Comparison of ENCODE assay signal across 1 cellular context in the genomic region with DNA sequence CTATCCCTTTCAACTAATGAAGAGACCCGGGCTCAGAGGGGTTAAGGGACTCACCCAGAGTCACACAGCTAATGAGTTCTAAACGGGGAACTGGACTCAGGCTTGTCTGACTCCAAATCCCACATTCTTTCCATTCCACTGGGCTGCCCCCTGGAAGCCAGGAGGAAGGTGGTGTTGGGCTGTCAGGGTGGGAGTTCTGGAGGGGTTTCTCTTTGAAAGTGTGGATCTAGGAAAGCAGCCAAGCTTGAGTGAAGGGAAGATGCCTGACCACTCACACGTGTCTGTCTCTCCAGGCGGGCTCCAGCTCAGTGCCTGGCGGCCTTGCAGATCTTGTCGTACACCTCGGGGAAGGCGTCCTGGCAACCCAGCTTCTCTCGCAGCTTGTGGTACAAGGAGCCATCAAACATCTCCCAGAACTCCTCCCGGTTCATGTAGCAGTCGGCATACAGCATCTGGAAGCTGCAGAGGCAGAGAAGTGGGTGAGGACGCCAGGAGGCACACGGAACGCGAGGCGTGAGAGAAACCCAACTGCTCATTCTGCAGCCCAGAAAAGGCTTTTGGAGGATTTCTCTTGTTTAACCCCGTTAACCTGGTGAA.
TF ChIP-seq lines count a peak whose summit lies in the region.

No MANE protein-coding gene starts in this region.

TF ChIP-seq in HepG2, 621 proteins besides CTCF, POLR2A, EP300 and RAD21:
- TF ChIP-seq RBM22 (optimal IDR thresholded peaks at IDR 0.05; ENCODE audit: low read length): peak; percentile 69
- no peak for TF ChIP-seq RAD51 (IDR thresholded peaks at IDR 0.05; ENCODE audit: borderline replicate concordance)
- TF ChIP-seq, protein P1, sequence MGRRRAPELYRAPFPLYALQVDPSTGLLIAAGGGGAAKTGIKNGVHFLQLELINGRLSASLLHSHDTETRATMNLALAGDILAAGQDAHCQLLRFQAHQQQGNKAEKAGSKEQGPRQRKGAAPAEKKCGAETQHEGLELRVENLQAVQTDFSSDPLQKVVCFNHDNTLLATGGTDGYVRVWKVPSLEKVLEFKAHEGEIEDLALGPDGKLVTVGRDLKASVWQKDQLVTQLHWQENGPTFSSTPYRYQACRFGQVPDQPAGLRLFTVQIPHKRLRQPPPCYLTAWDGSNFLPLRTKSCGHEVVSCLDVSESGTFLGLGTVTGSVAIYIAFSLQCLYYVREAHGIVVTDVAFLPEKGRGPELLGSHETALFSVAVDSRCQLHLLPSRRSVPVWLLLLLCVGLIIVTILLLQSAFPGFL (CRISPR knock-in tag; IDR thresholded peaks at IDR 0.05): no peak
- no peak for TF ChIP-seq EHMT2 (IDR thresholded peaks at IDR 0.05; ENCODE audit: borderline replicate concordance, low read depth, low read length)
- TF ChIP-seq CCAR2 (optimal IDR thresholded peaks at IDR 0.05; ENCODE audit: low read depth, low read length): no peak
- no peak for TF ChIP-seq GZF1 (CRISPR knock-in tag; IDR thresholded peaks at IDR 0.05)
TF ChIP-seq in HepG2: peak in this region for 1.
